Comparison of ENCODE assay signal across 15 cellular contexts in genomic region chr4:133565379-133565778, GRCh38.
A peak's percentile ranks its signal among the peaks of the same experiment; 100 is the strongest.
DNase-seq lines count a peak whose midpoint lies in the region; ATAC-seq, FAIRE-seq and TF ChIP-seq lines count a peak whose summit lies in the region.
"Had no signal": no experiment of that assay in that cellular context is flagged by ENCODE, and none has a peak within 500 bp of the region (broad histone marks: within the 10 kb centered on the region; RNA-seq: fewer than 3 reads in every experiment).

No MANE protein-coding gene starts in this region.

- H3K27ac ChIP-seq in endothelial cell of umbilical vein (ENCODE audit: insufficient read depth, low read depth, low read length) = no peak overlapping the region
- H3K27ac ChIP-seq in smooth muscle cell (ENCODE audit: low read depth) = no peak overlapping the region
- no peak overlapping the region for H3K27ac ChIP-seq in aorta (ENCODE audit: low read depth in 1 of 2, low read length in 2 of 2)
- H3K27ac ChIP-seq: GM23248, pancreas had no signal

- H3F3A ChIP-seq in smooth muscle cell (ENCODE audit: low read depth) = no peaks in the 10 kb centered on the region

- no peak for ATAC-seq in aorta (ENCODE audit: low FRiP score)
- ATAC-seq: left ventricle myocardium superior, pancreas had no signal

- BruUV-seq in endothelial cell of umbilical vein (replicated peaks; lab: Mats Ljungman, UMichigan) = no TSS peak

- H2AFZ ChIP-seq in endothelial cell of umbilical vein (ENCODE audit: low read depth, low read length) (peak overlapping the region; percentile 54), smooth muscle cell (ENCODE audit: low read depth) (peak overlapping the region; percentile 26)
- H2AFZ ChIP-seq: GM23248 had no signal

- TF ChIP-seq POLR2A in endothelial cell of umbilical vein (IDR thresholded peaks at IDR 0.05; ENCODE audit: low read depth, low read length) = no peak

- H3K27me3 ChIP-seq in endothelial cell of umbilical vein (ENCODE audit: control insufficient read depth in 2 of 2, insufficient read depth in 2 of 2, low read length in 2 of 2) (no peaks in the 10 kb centered on the region), smooth muscle cell (ENCODE audit: low read depth) (no peaks in the 10 kb centered on the region), aorta (ENCODE audit: control insufficient read depth in 1 of 2, insufficient read depth in 2 of 2, low read length in 1 of 2) (no peaks in the 10 kb centered on the region)
- H3K27me3 ChIP-seq: pancreas had no signal

- 27% methylated on average over 1 of the region's 1 CpG for WGBS in smooth muscle cell (ENCODE audit: low lambda C conversion rate)
- WGBS in aorta, 2 donors = 0 to 2% methylated on average over 1 of the region's 1 CpG

- CTCF ChIA-PET in endothelial cell of umbilical vein (lab: Charles Lee) = no interaction called here

- H3K9me3 ChIP-seq in endothelial cell of umbilical vein (replicated peaks; ENCODE audit: control insufficient read depth, insufficient read depth, low read length) (no peaks in the 10 kb centered on the region), smooth muscle cell (replicated peaks; ENCODE audit: low read depth) (no peaks in the 10 kb centered on the region), aorta (ENCODE audit: control insufficient read depth, low read length) (no peaks in the 10 kb centered on the region)
- H3K9me3 ChIP-seq: pancreas had no signal

- no peaks in the 10 kb centered on the region for H3K4me1 ChIP-seq in endothelial cell of umbilical vein (ENCODE audit: control insufficient read depth, extremely low read depth, insufficient read depth, low read length)
- no peaks in the 10 kb centered on the region for H3K4me1 ChIP-seq in smooth muscle cell (ENCODE audit: low read depth)
- H3K4me1 ChIP-seq in aorta (ENCODE audit: control insufficient read depth in 1 of 2, insufficient read depth in 2 of 2, low read length in 2 of 2) = no peaks in the 10 kb centered on the region
- H3K4me1 ChIP-seq: pancreas had no signal

- H3K4me3 ChIP-seq in endothelial cell of umbilical vein (replicated peaks in 1 of 3; ENCODE audit: insufficient read depth in 1 of 3, low read depth in 1 of 3, low read length in 3 of 3) = peak overlapping the region in 2 of 3 experiments; percentile 7 to 28
- H3K4me3 ChIP-seq in smooth muscle cell = no peak overlapping the region
- peak overlapping the region in 1 of 2 donors; percentile 14 for H3K4me3 ChIP-seq in aorta (ENCODE audit: low read length in 2 of 2)
- H3K4me3 ChIP-seq: GM23248, pancreas had no signal

- H4K20me1 ChIP-seq in endothelial cell of umbilical vein (replicated peaks; ENCODE audit: control insufficient read depth, extremely low read depth, insufficient read depth, low read length) (no peaks in the 10 kb centered on the region), smooth muscle cell (ENCODE audit: low read depth) (no peaks in the 10 kb centered on the region)

- TF ChIP-seq CTCF in endothelial cell of umbilical vein (IDR thresholded peaks at IDR 0.05; ENCODE audit: extremely low read depth in 1 of 2, insufficient read depth in 1 of 2, low read depth in 1 of 2, low read length in 2 of 2) (no peak), smooth muscle cell (IDR thresholded peaks at IDR 0.05; ENCODE audit: borderline replicate concordance, insufficient read depth, poor library complexity, severe bottlenecking) (no peak)

- no peaks in the 10 kb centered on the region for H3K9me1 ChIP-seq in endothelial cell of umbilical vein (replicated peaks; ENCODE audit: control insufficient read depth, extremely low read depth, insufficient read depth, low read length)

- H3K4me2 ChIP-seq in endothelial cell of umbilical vein (ENCODE audit: insufficient read depth, low read length) (peak overlapping the region; percentile 72), smooth muscle cell (peak overlapping the region; percentile 24)

- DNase-seq in NCI-H510A treated with DMSO at 0.1 percent for 48 hours (lab: John Stamatoyannopoulos, UW) = peak; percentile 15
- no peak for DNase-seq in NCI-H510A (lab: John Stamatoyannopoulos, UW)
- peak; percentile 41 for DNase-seq in NCI-H345 treated with DMSO at 0.1 percent for 48 hours (lab: John Stamatoyannopoulos, UW; ENCODE audit: unreplicated experiment)
- peak; percentile 91 for DNase-seq in endothelial cell of umbilical vein (ENCODE audit: low read depth, low spot score)
- no peak for DNase-seq in smooth muscle cell (lab: John Stamatoyannopoulos, UW; ENCODE audit: unreplicated experiment)
- no peak for DNase-seq in anterior cingulate cortex (lab: John Stamatoyannopoulos, UW)
- no peak for DNase-seq in aorta
- no peak for DNase-seq in stimulated activated CD4-positive, alpha-beta T cell treated with anti-CD3 and anti-CD28 coated beads, Interleukin-4, amount 100 ng/mL, for 1 hour
- DNase-seq: foreskin fibroblast; GF-D8; GM23248; left ventricle myocardium superior; NCI-H446 treated with DMSO at 0.1 percent for 48 hours; pancreas; stimulated activated CD4-positive, alpha-beta T cell treated with anti-CD3 and anti-CD28 coated beads, Interleukin-4, amount 100 ng/mL, for 24 hours had no signal

- POLR2A ChIA-PET in endothelial cell of umbilical vein (lab: Charles Lee) = no interaction called here

- H3K36me3 ChIP-seq in endothelial cell of umbilical vein (ENCODE audit: control insufficient read depth in 2 of 2, extremely low read depth in 1 of 2, insufficient read depth in 2 of 2, low read length in 2 of 2) (no peaks in the 10 kb centered on the region), smooth muscle cell (ENCODE audit: low read depth) (no peaks in the 10 kb centered on the region), aorta (ENCODE audit: control insufficient read depth in 1 of 2, insufficient read depth in 2 of 2, low read length in 1 of 2) (no peaks in the 10 kb centered on the region)
- H3K36me3 ChIP-seq: pancreas had no signal

- no peaks in the 10 kb centered on the region for H3K79me2 ChIP-seq in endothelial cell of umbilical vein (ENCODE audit: control insufficient read depth, insufficient read depth, low read length)
- no peaks in the 10 kb centered on the region for H3K79me2 ChIP-seq in smooth muscle cell (ENCODE audit: low read depth)

- FAIRE-seq in endothelial cell of umbilical vein (lab: Jason Lieb, UNC) = peak; percentile 74

- intact Hi-C loops in endothelial cell of umbilical vein (cut with micrococcal nuclease) (no loop called here), aorta (cut with DNase I) (no loop called here)

- peak overlapping the region; percentile 37 for H3K9ac ChIP-seq in endothelial cell of umbilical vein (replicated peaks; ENCODE audit: extremely low read depth, insufficient read depth, low read length)
- no peak overlapping the region for H3K9ac ChIP-seq in smooth muscle cell (ENCODE audit: low read depth)
- H3K9ac ChIP-seq: GM23248 had no signal

- dilution Hi-C loops in endothelial cell of umbilical vein (cut with MboI; ENCODE audit: extremely low pct_ligation_motif_present, low sequenced_read_pairs) = no loop called here

TF ChIP-seq in endothelial cell of umbilical vein, 7 proteins besides CTCF, POLR2A, EP300 and RAD21:
- TF ChIP-seq FOS (IDR thresholded peaks at IDR 0.05; ENCODE audit: borderline replicate concordance, insufficient read depth, low read length) (no peak), JUN (IDR thresholded peaks at IDR 0.05; ENCODE audit: borderline replicate concordance, insufficient read depth, insufficient read length, low read depth) (no peak), MYC (IDR thresholded peaks at IDR 0.05; ENCODE audit: low read depth, low read length) (no peak), POLR2AphosphoS5 (IDR thresholded peaks at IDR 0.05; ENCODE audit: insufficient read depth, low read depth, low read length) (no peak), EZH2 (IDR thresholded peaks at IDR 0.05; ENCODE audit: borderline replicate concordance, low read depth, low read length, severe bottlenecking) (no peak), GATA2 (IDR thresholded peaks at IDR 0.05; ENCODE audit: insufficient read depth, insufficient read length, low read depth, low read length) (no peak), MAX (IDR thresholded peaks at IDR 0.05; ENCODE audit: insufficient read depth, insufficient read length) (no peak)
TF ChIP-seq in endothelial cell of umbilical vein: peak in this region for 0.

Comparison
In these comparisons a context has a peak if more than half of its experiments do, and no peak if none do; other contexts are left out.
1. DNase-seq: peak in NCI-H510A treated with DMSO at 0.1 percent for 48 hours (single experiment), NCI-H345 treated with DMSO at 0.1 percent for 48 hours (single experiment) and endothelial cell of umbilical vein (single experiment); none in NCI-H510A (single experiment), smooth muscle cell (single experiment), anterior cingulate cortex (0 of 58), aorta (0 of 2) and stimulated activated CD4-positive, alpha-beta T cell treated with anti-CD3 and anti-CD28 coated beads, Interleukin-4, amount 100 ng/mL, for 1 hour (single experiment).